In the genomic region with DNA sequence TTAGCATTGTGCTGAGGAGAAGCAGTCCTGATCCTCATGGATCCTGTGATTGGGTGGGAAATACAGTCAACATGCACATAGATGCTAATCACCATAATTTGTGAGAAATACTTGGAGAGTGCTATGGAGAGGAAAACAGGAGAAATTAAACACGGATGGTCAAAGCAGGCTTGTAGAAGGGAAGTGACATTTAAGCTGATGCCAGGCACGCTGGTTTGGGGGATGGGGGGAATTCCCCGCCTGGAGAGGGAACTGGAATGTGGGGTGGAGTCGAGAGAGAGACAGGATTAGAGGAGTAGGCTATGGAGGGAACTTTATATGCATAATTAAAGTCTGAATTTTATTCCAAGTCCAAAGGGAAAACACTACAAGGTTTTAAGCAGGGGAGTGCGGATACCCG, we compare ENCODE assay signal across 23 cellular contexts. TPM values are rescaled to one million over a fixed set of nuclear protein-coding genes. Genes with fewer than 3 reads are reported as not detected.
DNase-seq lines count a peak whose midpoint lies in the region; ATAC-seq and TF ChIP-seq lines count a peak whose summit lies in the region.
"Had no signal": no experiment of that assay in that cellular context is flagged by ENCODE, and none has a peak within 500 bp of the region (broad histone marks: within the 10 kb centered on the region; RNA-seq: fewer than 3 reads in every experiment).

No MANE protein-coding gene starts in this region.

- TF ChIP-seq CTCF in colonic mucosa (IDR thresholded peaks at IDR 0.05) = no peak

- WGBS in right cardiac atrium = 36% methylated on average over 6 of the region's 6 CpGs

- peak overlapping the region; percentile 15; the same call in 1 of the 2 replicates for H3K4me3 ChIP-seq in SK-N-MC
- H3K4me3 ChIP-seq in right cardiac atrium (ENCODE audit: low read length) = no peak overlapping the region
- no peak overlapping the region for H3K4me3 ChIP-seq in colonic mucosa
- H3K4me3 ChIP-seq in MG63 = no peak overlapping the region
- H3K4me3 ChIP-seq: GM12878, smooth muscle cell, testis had no signal

- no peaks in the 10 kb centered on the region for H3K27me3 ChIP-seq in right cardiac atrium (ENCODE audit: control insufficient read depth, insufficient read depth)
- no peaks in the 10 kb centered on the region for H3K27me3 ChIP-seq in colonic mucosa
- H3K27me3 ChIP-seq in MG63 = no peaks in the 10 kb centered on the region
- H3K27me3 ChIP-seq: testis had no signal

- no peaks in the 10 kb centered on the region for H3K9me3 ChIP-seq in SK-N-MC (ENCODE audit: low read depth, low read length)
- H3K9me3 ChIP-seq in right cardiac atrium (ENCODE audit: control insufficient read depth, low read length) = no peaks in the 10 kb centered on the region
- H3K9me3 ChIP-seq in colonic mucosa = no peaks in the 10 kb centered on the region
- H3K9me3 ChIP-seq in MG63 = no peaks in the 10 kb centered on the region
- H3K9me3 ChIP-seq: testis had no signal

- peak; percentile 19 to 34 for ATAC-seq in right cardiac atrium
- no peak for ATAC-seq in GM21825 (IDR thresholded peaks at IDR 0.05; ENCODE audit: unreplicated experiment)
- no peak for ATAC-seq in HG02852 (IDR thresholded peaks at IDR 0.05; ENCODE audit: unreplicated experiment)
- ATAC-seq: GM12878 had no signal

- H3K27ac ChIP-seq in SK-N-MC (no peak overlapping the region), right cardiac atrium (ENCODE audit: low read length) (no peak overlapping the region), colonic mucosa (no peak overlapping the region)
- H3K27ac ChIP-seq: testis had no signal

- H3K9ac ChIP-seq in SK-N-MC (ENCODE audit: insufficient read length) (no peak overlapping the region), colonic mucosa (ENCODE audit: low read depth in 2 of 2, low read length in 2 of 2) (no peak overlapping the region)

- intact Hi-C loops in right cardiac atrium (cut with DNase I) (no loop called here), colonic mucosa (cut with DNase I) (no loop called here)

- no peaks in the 10 kb centered on the region for H3K36me3 ChIP-seq in SK-N-MC (ENCODE audit: insufficient read depth, low read length)
- H3K36me3 ChIP-seq in colonic mucosa = no peaks in the 10 kb centered on the region
- H3K36me3 ChIP-seq in MG63 = no peaks in the 10 kb centered on the region

- DNase-seq in GM03348 (ENCODE audit: low spot score) = peak; percentile 54
- DNase-seq in SK-N-MC (ENCODE audit: low read depth, low spot score) = no peak
- DNase-seq in right cardiac atrium = no peak
- DNase-seq in retina = peak; percentile 13
- no peak for DNase-seq in colonic mucosa
- DNase-seq in MG63 = no peak
- DNase-seq: activated CD4-positive, alpha-beta memory T cell treated with anti-CD3 and anti-CD28 coated beads for 36 hours; activated naive CD4-positive, alpha-beta T cell treated with anti-CD3 and anti-CD28 coated beads for 36 hours; aorta; C1 segment of cervical spinal cord; GDM1; naive B cell; NCI-H1417; NCI-H2171; NCI-H69; SW 1271; testis had no signal

- H3K4me1 ChIP-seq in right cardiac atrium (ENCODE audit: control insufficient read depth, insufficient read depth, low read length) (peaks cover 2% of the 10 kb centered on the region), colonic mucosa (no peaks in the 10 kb centered on the region)
- H3K4me1 ChIP-seq: testis had no signal

RNA-seq across cellular contexts. Expression of a gene that starts 52.1 kb away (rescaled TPM):
- under 1 TPM in 2 of 4 donors, not detected in 2; 0.09 to 0.11 TPM for total RNA-seq in right cardiac atrium
- polyA plus RNA-seq in right cardiac atrium = 0.05 TPM
- 1 to 10 TPM; 5.7 to 8.1 TPM for total RNA-seq in colonic mucosa
- total RNA-seq in MG63 (2014; rRNA removed; shearing (Covaris generic); ENCODE audit: low replicate concordance) = not detected in 2 replicates
- total RNA-seq: activated CD4-positive, alpha-beta memory T cell treated with anti-CD3 and anti-CD28 coated beads for 36 hours; activated naive CD4-positive, alpha-beta T cell treated with anti-CD3 and anti-CD28 coated beads for 36 hours; LHCN-M2; lung microvascular endothelial cell had no signal

Comparison
In these comparisons a context has a peak if more than half of its experiments do, and no peak if none do; other contexts are left out.
1. DNase-seq: peak in GM03348 (single experiment) and retina (single experiment); none in SK-N-MC (single experiment), right cardiac atrium (0 of 3), colonic mucosa (single experiment) and MG63 (single experiment).
2. ATAC-seq: peak in right cardiac atrium (2 of 2); none in GM21825 (single experiment) and HG02852 (single experiment).